Comparison of ENCODE assay signal across 15 cellular contexts in genomic region chr4:3186609-3187008, GRCh38.
"Had no signal": no experiment of that assay in that cellular context is flagged by ENCODE, and none has a peak within 500 bp of the region (broad histone marks: within the 10 kb centered on the region; RNA-seq: fewer than 3 reads in every experiment).

No MANE protein-coding gene starts in this region.

- H3K9me3 Mint-ChIP-seq: naive thymus-derived CD4-positive, alpha-beta T cell; neural crest cell; stimulated activated memory B cell treated with anti-CD40 and anti-IgM and Interleukin-4, amounts not matched to agents 10 μg/mL and 1 μg/mL and 100 μg/mL, for 72 hours; stimulated activated naive CD8-positive, alpha-beta T cell treated with anti-CD3 and anti-CD28 coated beads, Interleukin-15, Interleukin-2, amounts not matched to agents 100 ng/mL and 50 ng/mL, for 24 hours had no signal

- FAIRE-seq: islet of Langerhans had no signal

- H3K9me3 ChIP-seq: colonic mucosa, gastroesophageal sphincter, ovary, tibial artery had no signal

- H3K4me3 Mint-ChIP-seq: naive thymus-derived CD4-positive, alpha-beta T cell; neural crest cell; stimulated activated memory B cell treated with anti-CD40 and anti-IgM and Interleukin-4, amounts not matched to agents 10 μg/mL and 1 μg/mL and 100 μg/mL, for 72 hours; stimulated activated naive CD8-positive, alpha-beta T cell treated with anti-CD3 and anti-CD28 coated beads, Interleukin-15, Interleukin-2, amounts not matched to agents 100 ng/mL and 50 ng/mL, for 24 hours had no signal

- H3K27me3 ChIP-seq: colonic mucosa, gastroesophageal sphincter, ovary, tibial artery had no signal

- H3K4me3 ChIP-seq: colonic mucosa, gastroesophageal sphincter, ovary, tibial artery had no signal

- H3K36me3 ChIP-seq: ovary had no signal

- H3K27me3 Mint-ChIP-seq: naive thymus-derived CD4-positive, alpha-beta T cell; stimulated activated memory B cell treated with anti-CD40 and anti-IgM and Interleukin-4, amounts not matched to agents 10 μg/mL and 1 μg/mL and 100 μg/mL, for 72 hours; stimulated activated naive CD8-positive, alpha-beta T cell treated with anti-CD3 and anti-CD28 coated beads, Interleukin-15, Interleukin-2, amounts not matched to agents 100 ng/mL and 50 ng/mL, for 24 hours had no signal

- H3K4me1 Mint-ChIP-seq: neural crest cell had no signal

- DNase-seq: colonic mucosa; dermis blood vessel endothelial cell; hippocampal formation; kidney glomerular epithelial cell; mammary epithelial cell; naive thymus-derived CD4-positive, alpha-beta T cell; ovary; right cardiac atrium; stimulated activated CD4-positive, alpha-beta T cell treated with anti-CD3 and anti-CD28 coated beads, Interleukin-4, amount 100 ng/mL, for 24 hours; tibial artery had no signal

- H3K27ac ChIP-seq: colonic mucosa, gastroesophageal sphincter, ovary, tibial artery had no signal

- H3K27ac Mint-ChIP-seq: stimulated activated memory B cell treated with anti-CD40 and anti-IgM and Interleukin-4, amounts not matched to agents 10 μg/mL and 1 μg/mL and 100 μg/mL, for 72 hours; stimulated activated naive CD8-positive, alpha-beta T cell treated with anti-CD3 and anti-CD28 coated beads, Interleukin-15, Interleukin-2, amounts not matched to agents 100 ng/mL and 50 ng/mL, for 24 hours had no signal

- ATAC-seq: gastroesophageal sphincter; naive thymus-derived CD4-positive, alpha-beta T cell; right cardiac atrium; stimulated activated memory B cell treated with anti-CD40 and anti-IgM and Interleukin-4, amounts not matched to agents 10 μg/mL and 1 μg/mL and 100 μg/mL, for 72 hours had no signal

- H3K4me1 ChIP-seq: colonic mucosa, tibial artery had no signal
